8 cellular contexts compared by ENCODE assay signal in the genomic region with DNA sequence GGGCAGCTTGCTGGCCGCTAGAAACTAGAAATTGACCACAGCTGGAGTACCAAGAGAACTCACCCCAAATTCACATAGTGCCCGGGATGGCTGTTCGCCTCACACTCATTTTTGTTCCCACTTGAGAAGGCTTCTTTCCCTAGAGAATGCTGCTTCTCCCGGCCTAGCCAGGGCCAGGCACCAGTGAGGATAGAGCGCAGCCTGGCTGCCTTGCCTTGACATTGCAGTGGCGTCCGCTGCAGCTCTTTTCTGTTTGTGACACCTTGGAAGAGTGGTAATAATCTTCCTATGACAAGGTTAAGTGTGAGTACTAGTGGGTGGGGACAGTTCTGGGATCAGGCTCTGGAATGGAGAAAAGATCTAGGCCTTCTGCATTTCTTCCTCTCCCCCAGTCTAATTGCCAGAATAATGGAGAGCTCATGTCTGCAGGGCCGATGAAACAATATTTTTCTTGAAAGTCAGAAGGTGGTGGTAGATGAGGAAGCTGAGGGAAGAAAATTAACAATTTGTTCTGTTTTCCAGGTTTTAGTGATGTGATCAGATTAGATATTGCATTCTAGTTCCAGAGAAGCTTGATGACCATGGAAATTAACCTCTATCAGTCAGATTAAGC. TPM values are rescaled to one million over a fixed set of nuclear protein-coding genes. Genes with fewer than 3 reads are reported as not detected.
DNase-seq lines count a peak whose midpoint lies in the region; ATAC-seq and TF ChIP-seq lines count a peak whose summit lies in the region.

No MANE protein-coding gene starts in this region.

- in situ Hi-C loops in HAP-1 (cut with MboI; ENCODE audit: low sequenced_read_pairs): loop anchor here (5.0 kb wide), 1 partner anchor 82 kb away; no protein-coding TSS in a partner anchor

- intact Hi-C loops in left cardiac atrium (cut with DNase I) (loop anchor here (2.0 to 5.0 kb wide), 4 partner anchors 36 to 252 kb away; no protein-coding TSS in a partner anchor), vagina (cut with DNase I) (loop anchor here (1.0 to 5.0 kb wide), 2 partner anchors 35 to 77 kb away; partner anchors contain the start of gene NDRG2)

- no peaks in the 10 kb centered on the region for H3K36me3 ChIP-seq in HAP-1 (replicated peaks)
- no peaks in the 10 kb centered on the region for H3K36me3 ChIP-seq in SK-N-MC (ENCODE audit: insufficient read depth, low read length)
- H3K36me3 ChIP-seq in vagina: no peaks in the 10 kb centered on the region

- peak overlapping the region; percentile 94 for H3K9ac ChIP-seq in SK-N-MC (ENCODE audit: insufficient read length)

- peak; percentile 80 to 97 (median 90) for TF ChIP-seq CTCF in vagina (IDR thresholded peaks at IDR 0.05)

- H3K4me3 ChIP-seq in HAP-1 (peak overlapping the region; percentile 54), SK-N-MC (peak overlapping the region; percentile 86), vagina (peak overlapping the region; percentile 67 to 72)

- H3K4me1 ChIP-seq in HAP-1 (peaks cover 34% of the 10 kb centered on the region), vagina (peaks cover 50% of the 10 kb centered on the region)

- H3K9me3 ChIP-seq in HAP-1 (no peaks in the 10 kb centered on the region), SK-N-MC (ENCODE audit: low read depth, low read length) (no peaks in the 10 kb centered on the region), vagina (no peaks in the 10 kb centered on the region)

- TF ChIP-seq POLR2A in vagina (IDR thresholded peaks at IDR 0.05): no peak

- no peaks in the 10 kb centered on the region for H3K27me3 ChIP-seq in HAP-1 (ENCODE audit: low read depth)
- H3K27me3 ChIP-seq in vagina: no peaks in the 10 kb centered on the region

- peak overlapping the region; percentile 95 for H3K27ac ChIP-seq in SK-N-MC
- peak overlapping the region; percentile 99 for H3K27ac ChIP-seq in vagina

- DNase-seq in EL (peak; percentile 81), HAP-1 (ENCODE audit: low spot score in 2 of 2) (peak; percentile 87 to 88), MV-4-11 (lab: John Stamatoyannopoulos, UW) (peak; percentile 66), SK-N-MC (ENCODE audit: low read depth, low spot score) (peak; percentile 47), amniotic stem cell (lab: John Stamatoyannopoulos, UW) (peak; percentile 43), left cardiac atrium (peak; percentile 79), pons (ENCODE audit: low spot score) (peak; percentile 90), vagina (ENCODE audit: extremely low spot score in 2 of 2) (no peak)

- ATAC-seq in left cardiac atrium: peak; percentile 76 to 77

RNA-seq across cellular contexts. Expression of gene TMEM253, which starts 3.7 kb away (rescaled TPM):
- total RNA-seq in left cardiac atrium (under 1 TPM; 0.26 to 0.82 TPM), vagina (not detected)

RNA-seq across cellular contexts. Expression of gene ZNF219, which starts 6.1 kb away (rescaled TPM):
- total RNA-seq in left cardiac atrium (10 to 100 TPM; 38.3 to 44.4 TPM), vagina (69.2 TPM)

RNA-seq across cellular contexts. Expression of gene ARHGEF40, which starts 34.5 kb away (rescaled TPM):
- total RNA-seq in left cardiac atrium (10 to 100 TPM; 24.9 to 25.5 TPM), vagina (36.3 TPM)

RNA-seq across cellular contexts. Expression of gene RNASE8, which starts 46.9 kb away (rescaled TPM):
- total RNA-seq in left cardiac atrium (not detected), vagina (not detected)

RNA-seq across cellular contexts. Expression of gene OR5AU1, which starts 51.3 kb away (rescaled TPM):
- total RNA-seq in left cardiac atrium (not detected), vagina (not detected)

Comparison
In these comparisons a context has a peak if more than half of its experiments do, and no peak if none do; other contexts are left out.
1. DNase-seq: peak in EL (single experiment), HAP-1 (2 of 2), MV-4-11 (single experiment), SK-N-MC (single experiment), amniotic stem cell (single experiment), left cardiac atrium (single experiment) and pons (single experiment); none in vagina (0 of 2).
2. Peak in every context shown above with its lines, with median percentiles within 50 percentile points of each other: H3K4me3 ChIP-seq.